ENCODE assay signal across 10 cellular contexts in genomic region chr3:188578579-188579363, GRCh38.
DNase-seq lines count a peak whose midpoint lies in the region; ATAC-seq and TF ChIP-seq lines count a peak whose summit lies in the region.
"Had no signal": no experiment of that assay in that cellular context is flagged by ENCODE, and none has a peak within 500 bp of the region (broad histone marks: within the 10 kb centered on the region; RNA-seq: fewer than 3 reads in every experiment).

No MANE protein-coding gene starts in this region.

- peak overlapping the region; percentile 82 for H3K27ac Mint-ChIP-seq in HFFc6
- no peak overlapping the region for H3K27ac Mint-ChIP-seq in endodermal cell

- H3K9me3 Mint-ChIP-seq in HFFc6 (no peaks in the 10 kb centered on the region), endodermal cell (no peaks in the 10 kb centered on the region)

- H3K4me1 Mint-ChIP-seq in HFFc6 (ENCODE audit: low read depth) (peaks cover 19% of the 10 kb centered on the region), endodermal cell (no peaks in the 10 kb centered on the region)

- no peaks in the 10 kb centered on the region for H3K4me1 ChIP-seq in endodermal cell (ENCODE audit: control insufficient read depth, insufficient read depth, low read length)

- no peak overlapping the region for H3K9ac ChIP-seq in endodermal cell (ENCODE audit: extremely low read depth, low read length, poor library complexity, severe bottlenecking)

- H3K4me3 Mint-ChIP-seq in HFFc6 (peak overlapping the region; percentile 54), endodermal cell (no peak overlapping the region)

- H3K27ac ChIP-seq in endodermal cell (ENCODE audit: low read depth, low read length), result no peak overlapping the region

- H3K36me3 ChIP-seq in endodermal cell (ENCODE audit: control insufficient read depth, insufficient read depth, low read length), result peaks cover 11% of the 10 kb centered on the region

- TF ChIP-seq CTCF in HFFc6 (IDR thresholded peaks at IDR 0.05) (no peak), endodermal cell (conservative IDR thresholded peaks at IDR 0.05) (no peak)

- H3K27me3 ChIP-seq in endodermal cell (ENCODE audit: control insufficient read depth, insufficient read depth, low read length, poor library complexity, severe bottlenecking), result no peaks in the 10 kb centered on the region

- intact Hi-C loops in Right ventricle myocardium inferior (cut with DNase I), result loop anchor here (5.0 kb wide), 1 partner anchor 369 kb away; no protein-coding TSS in a partner anchor

- 93 to 94% methylated on average over 3 to 6 of the region's 6 CpGs for WGBS in endodermal cell (ENCODE audit: insufficient coverage in 1 of 2, insufficient read length in 1 of 2), 2 experiments

- no peaks in the 10 kb centered on the region; the same call in none of the 2 replicates for H3K27me3 Mint-ChIP-seq in HFFc6 (ENCODE audit: insufficient read depth)
- no peaks in the 10 kb centered on the region for H3K27me3 Mint-ChIP-seq in endodermal cell (ENCODE audit: insufficient read depth)

- H3K36me3 Mint-ChIP-seq in HFFc6 (ENCODE audit: low read depth), result no peaks in the 10 kb centered on the region
- peaks cover 3% of the 10 kb centered on the region for H3K36me3 Mint-ChIP-seq in endodermal cell (ENCODE audit: low read depth)

- H3K9me3 ChIP-seq in endodermal cell (ENCODE audit: control insufficient read depth, low read length), result no peaks in the 10 kb centered on the region

- H3K4me3 ChIP-seq in endodermal cell (ENCODE audit: low read length), result no peak overlapping the region

- DNase-seq in HFFc6 (peak; percentile 39), Right ventricle myocardium inferior (ENCODE audit: missing footprints) (peak; percentile 70), smooth muscle cell of the brain vasculature (ENCODE audit: low read depth, low spot score) (peak; percentile 54), iPS-NIHi7 (ENCODE audit: extremely low spot score) (no peak), NCI-H524 treated with DMSO at 0.1 percent for 48 hours (lab: John Stamatoyannopoulos, UW) (no peak), NCI-H187 treated with DMSO at 0.1 percent for 48 hours (lab: John Stamatoyannopoulos, UW) (no peak), endodermal cell (no peak)
- DNase-seq: activated CD4-positive, alpha-beta T cell treated with anti-CD3 and anti-CD28 coated beads for 4 hours; KG1 had no signal

- ATAC-seq in SK-N-SH treated with all-trans-retinoic acid at 6 μM for 48 hours (peak; percentile 59), Right ventricle myocardium inferior (peak; percentile 94)

TF ChIP-seq in SK-N-SH treated with all-trans-retinoic acid at 6 μM for 48 hours, 23 proteins besides CTCF, POLR2A, EP300 and RAD21:
- no peak for TF ChIP-seq ZFP30 (CRISPR knock-in tag; IDR thresholded peaks at IDR 0.05)
- peak; percentile 30; the same call in 1 of the 2 replicates for TF ChIP-seq ISL1 (CRISPR knock-in tag; IDR thresholded peaks at IDR 0.05)

Comparison
In these comparisons a context has a peak if more than half of its experiments do, and no peak if none do; other contexts are left out.
1. DNase-seq: peak in HFFc6 (single experiment), Right ventricle myocardium inferior (single experiment) and smooth muscle cell of the brain vasculature (single experiment); none in iPS-NIHi7 (single experiment), NCI-H524 treated with DMSO at 0.1 percent for 48 hours (single experiment), NCI-H187 treated with DMSO at 0.1 percent for 48 hours (single experiment) and endodermal cell (single experiment).